In genomic region chr19:13597625-13598024, GRCh38 we compare ENCODE assay signal across 8 cellular contexts.
DNase-seq lines count a peak whose midpoint lies in the region; ATAC-seq and TF ChIP-seq lines count a peak whose summit lies in the region.

No MANE protein-coding gene starts in this region.

- no peaks in the 10 kb centered on the region for H3K9me3 ChIP-seq in endodermal cell (ENCODE audit: control insufficient read depth, low read length)

- H3K4me1 Mint-ChIP-seq in endodermal cell, result no peaks in the 10 kb centered on the region
- peaks cover 0 to 4% of the 10 kb centered on the region in 2 donors for H3K4me1 Mint-ChIP-seq in stimulated activated naive B cell treated with anti-CD40 and anti-IgM and Interleukin-4, amounts not matched to agents 10 μg/mL and 1 μg/mL and 100 μg/mL, for 72 hours

- no peaks in the 10 kb centered on the region for H3K27me3 ChIP-seq in endodermal cell (ENCODE audit: control insufficient read depth, insufficient read depth, low read length, poor library complexity, severe bottlenecking)

- H3K9ac ChIP-seq in endodermal cell (ENCODE audit: extremely low read depth, low read length, poor library complexity, severe bottlenecking), result no peak overlapping the region

- no peaks in the 10 kb centered on the region for H3K9me3 Mint-ChIP-seq in endodermal cell
- H3K9me3 Mint-ChIP-seq in stimulated activated naive B cell treated with anti-CD40 and anti-IgM and Interleukin-4, amounts not matched to agents 10 μg/mL and 1 μg/mL and 100 μg/mL, for 72 hours, result no peaks in the 10 kb centered on the region

- H3K27me3 Mint-ChIP-seq in endodermal cell (ENCODE audit: insufficient read depth), result peaks cover 2% of the 10 kb centered on the region
- peaks cover 44 to 46% of the 10 kb centered on the region in 2 donors for H3K27me3 Mint-ChIP-seq in stimulated activated naive B cell treated with anti-CD40 and anti-IgM and Interleukin-4, amounts not matched to agents 10 μg/mL and 1 μg/mL and 100 μg/mL, for 72 hours

- no peak overlapping the region for H3K4me3 Mint-ChIP-seq in endodermal cell
- no peak overlapping the region for H3K4me3 Mint-ChIP-seq in stimulated activated naive B cell treated with anti-CD40 and anti-IgM and Interleukin-4, amounts not matched to agents 10 μg/mL and 1 μg/mL and 100 μg/mL, for 72 hours

- no peak overlapping the region for H3K27ac Mint-ChIP-seq in endodermal cell
- no peak overlapping the region for H3K27ac Mint-ChIP-seq in stimulated activated naive B cell treated with anti-CD40 and anti-IgM and Interleukin-4, amounts not matched to agents 10 μg/mL and 1 μg/mL and 100 μg/mL, for 72 hours

- peak in 9 of 14 donors; percentile 0 to 33 (median 17) for DNase-seq in C1 segment of cervical spinal cord (lab: John Stamatoyannopoulos, UW)
- peak; percentile 27 for DNase-seq in HFF-Myc (ENCODE audit: extremely low read depth, low read depth)
- peak; percentile 24 for DNase-seq in NCI-H526 treated with DMSO at 0.1 percent for 48 hours (lab: John Stamatoyannopoulos, UW)
- DNase-seq in activated CD4-positive, alpha-beta T cell treated with anti-CD3 and anti-CD28 coated beads, Interleukin-2, amount 50 U/mL, for 48 hours, result peak; percentile 50 to 57
- peak; percentile 76 for DNase-seq in endodermal cell
- peak; percentile 47 for DNase-seq in middle frontal gyrus (ENCODE audit: extremely low spot score, low spot score)
- peak; percentile 45 for DNase-seq in stimulated activated naive B cell treated with anti-CD40 and anti-IgM and Interleukin-4, amounts not matched to agents 10 μg/mL and 1 μg/mL and 100 μg/mL, for 72 hours

- H3K4me3 ChIP-seq in HFF-Myc (replicated peaks; ENCODE audit: low read depth, low read length) (no peak overlapping the region), endodermal cell (ENCODE audit: low read length) (no peak overlapping the region)

- peak; percentile 57 for TF ChIP-seq CTCF in HFF-Myc (IDR thresholded peaks at IDR 0.05; ENCODE audit: low read depth, low read length, missing control alignments)
- TF ChIP-seq CTCF in endodermal cell (conservative IDR thresholded peaks at IDR 0.05), result peak; percentile 88

- H3K36me3 Mint-ChIP-seq in endodermal cell (ENCODE audit: low read depth), result no peaks in the 10 kb centered on the region
- no peaks in the 10 kb centered on the region for H3K36me3 Mint-ChIP-seq in stimulated activated naive B cell treated with anti-CD40 and anti-IgM and Interleukin-4, amounts not matched to agents 10 μg/mL and 1 μg/mL and 100 μg/mL, for 72 hours

- H3K36me3 ChIP-seq in endodermal cell (ENCODE audit: control insufficient read depth, insufficient read depth, low read length), result no peaks in the 10 kb centered on the region

- H3K4me1 ChIP-seq in endodermal cell (ENCODE audit: control insufficient read depth, insufficient read depth, low read length), result no peaks in the 10 kb centered on the region

- ATAC-seq in stimulated activated naive B cell treated with anti-CD40 and anti-IgM and Interleukin-4, amounts not matched to agents 10 μg/mL and 1 μg/mL and 100 μg/mL, for 72 hours (replicated peaks), result peak; percentile 95 to 99
- ATAC-seq in HG03045 (IDR thresholded peaks at IDR 0.05; ENCODE audit: unreplicated experiment), result no peak

- no peak overlapping the region for H3K27ac ChIP-seq in endodermal cell (ENCODE audit: low read depth, low read length)

- WGBS in endodermal cell (ENCODE audit: insufficient coverage in 1 of 2, insufficient read length in 1 of 2), 2 experiments, result 0 to 3% methylated on average over 1 to 3 of the region's 3 CpGs

Comparison
In these comparisons a context has a peak if more than half of its experiments do, and no peak if none do; other contexts are left out.
1. DNase-seq: peak in every context shown above with its lines; median percentile 76 in endodermal cell; 54 in activated CD4-positive, alpha-beta T cell treated with anti-CD3 and anti-CD28 coated beads, Interleukin-2, amount 50 U/mL, for 48 hours; 47 in middle frontal gyrus; 45 in stimulated activated naive B cell treated with anti-CD40 and anti-IgM and Interleukin-4, amounts not matched to agents 10 μg/mL and 1 μg/mL and 100 μg/mL, for 72 hours; 27 in HFF-Myc; 24 in NCI-H526 treated with DMSO at 0.1 percent for 48 hours; 17 in C1 segment of cervical spinal cord.